ENCODE assay signal across 9 cellular contexts in the genomic region with DNA sequence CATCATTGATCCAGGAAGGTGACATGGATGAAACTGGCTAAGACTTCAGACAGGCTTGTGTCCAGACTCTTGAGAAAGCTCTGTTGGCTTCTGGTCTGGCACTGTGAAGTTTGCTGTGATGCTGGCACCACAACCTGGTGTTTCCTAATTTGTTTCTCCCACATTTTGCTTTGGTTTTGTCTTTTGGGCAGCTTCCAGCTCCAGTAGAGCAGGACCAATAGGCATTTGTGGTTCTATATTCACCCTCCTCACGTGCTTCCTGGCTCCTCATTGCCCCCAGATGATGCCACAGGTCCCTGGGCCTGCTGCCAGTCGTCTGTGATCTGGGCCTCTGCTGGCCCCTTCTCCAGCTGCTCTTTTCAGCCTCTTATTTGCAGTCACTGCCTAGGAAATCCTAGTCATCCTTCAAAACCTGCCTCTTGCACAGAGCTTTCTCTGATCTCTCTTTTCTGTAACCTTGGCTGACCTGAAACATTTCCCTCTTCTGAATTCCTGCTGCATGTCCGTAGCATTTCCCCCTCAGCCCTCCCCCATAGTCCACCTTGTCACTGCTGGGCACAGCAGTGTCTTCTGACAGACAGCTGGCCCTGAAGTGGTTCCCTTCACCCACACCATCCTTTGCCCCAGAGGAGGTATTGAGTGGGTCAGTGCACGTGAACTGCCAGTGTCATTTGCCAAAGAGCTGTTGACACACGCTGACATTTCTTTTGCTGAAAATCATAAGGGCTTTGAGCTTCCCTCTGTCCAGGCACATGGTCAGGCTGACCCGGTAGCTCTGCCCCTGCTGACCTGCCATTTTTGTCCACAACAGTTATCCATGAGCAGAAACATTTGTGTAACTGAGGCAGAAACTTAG.
DNase-seq lines count a peak whose midpoint lies in the region; ATAC-seq and TF ChIP-seq lines count a peak whose summit lies in the region.
"Had no signal": no experiment of that assay in that cellular context is flagged by ENCODE, and none has a peak within 500 bp of the region (broad histone marks: within the 10 kb centered on the region; RNA-seq: fewer than 3 reads in every experiment).

No MANE protein-coding gene starts in this region.

- ATAC-seq in SK-N-SH treated with all-trans-retinoic acid at 6 μM for 48 hours, result peak; percentile 65
- ATAC-seq in heart left ventricle, result peak; percentile 12 to 61 (median 54)
- ATAC-seq in GM18861 (IDR thresholded peaks at IDR 0.05; ENCODE audit: unreplicated experiment), result no peak
- ATAC-seq in GM21576 (IDR thresholded peaks at IDR 0.05; ENCODE audit: unreplicated experiment), result no peak

- TF ChIP-seq CTCF in heart left ventricle (IDR thresholded peaks at IDR 0.05), result no peak
- TF ChIP-seq CTCF in stomach (IDR thresholded peaks at IDR 0.05), result no peak

- H3K9me3 ChIP-seq in heart left ventricle (no peaks in the 10 kb centered on the region), stomach (no peaks in the 10 kb centered on the region)

- DNase-seq in DMS53 (lab: John Stamatoyannopoulos, UW), result peak; percentile 54
- no peak for DNase-seq in DMS53 treated with DMSO at 0.1 percent for 48 hours (lab: John Stamatoyannopoulos, UW; ENCODE audit: unreplicated experiment)
- peak in 3 of 5 donors; percentile 56 to 73 (median 61) for DNase-seq in heart left ventricle
- DNase-seq in stomach, result no peak
- no peak for DNase-seq in GM19240 (ENCODE audit: insufficient read length, low spot score)

- TF ChIP-seq EP300 in stomach (IDR thresholded peaks at IDR 0.05), result no peak

- H3K4me1 ChIP-seq in heart left ventricle, result peaks cover 0 to 79% (median 51%) of the 10 kb centered on the region in 12 donors
- peaks cover 10 to 74% (median 39%) of the 10 kb centered on the region in 4 donors for H3K4me1 ChIP-seq in stomach

- WGBS in heart left ventricle, 4 donors, result 25 to 37% (median 27%) methylated on average over 6 of the region's 6 CpGs
- WGBS in stomach, 5 donors, result 32 to 58% (median 45%) methylated on average over 6 of the region's 6 CpGs

- H3K4me3 ChIP-seq in heart left ventricle, result no peak overlapping the region
- no peak overlapping the region for H3K4me3 ChIP-seq in stomach

- intact Hi-C loops in heart left ventricle (cut with DNase I) (loop anchor here in 8 of 10 donors (2.0 to 10.0 kb wide), 7 partner anchors 46 to 178 kb away; a partner anchor contains a TSS), stomach (cut with DNase I; ENCODE audit: low total_unique reads) (loop anchor here (10.0 kb wide), 1 partner anchor 68 kb away; no protein-coding TSS in a partner anchor)

- no peak for TF ChIP-seq POLR2A in heart left ventricle (IDR thresholded peaks at IDR 0.05)
- TF ChIP-seq POLR2A in stomach (IDR thresholded peaks at IDR 0.05), result no peak

- H3K27ac ChIP-seq in heart left ventricle (peak overlapping the region in 11 of 12 donors; percentile 10 to 79 (median 54)), stomach (peak overlapping the region in 3 of 5 donors; percentile 1 to 62 (median 52))
- H3K27ac ChIP-seq: 22Rv1 had no signal

- H3K27me3 ChIP-seq in heart left ventricle (no peaks in the 10 kb centered on the region), stomach (no peaks in the 10 kb centered on the region)

- H3K36me3 ChIP-seq in heart left ventricle (peaks cover 0 to 80% (median 49%) of the 10 kb centered on the region in 9 donors), stomach (peaks cover 26 to 69% (median 58%) of the 10 kb centered on the region in 4 donors)

TF ChIP-seq in SK-N-SH treated with all-trans-retinoic acid at 6 μM for 48 hours, 23 proteins besides CTCF, POLR2A, EP300 and RAD21:
- TF ChIP-seq, protein P1, sequence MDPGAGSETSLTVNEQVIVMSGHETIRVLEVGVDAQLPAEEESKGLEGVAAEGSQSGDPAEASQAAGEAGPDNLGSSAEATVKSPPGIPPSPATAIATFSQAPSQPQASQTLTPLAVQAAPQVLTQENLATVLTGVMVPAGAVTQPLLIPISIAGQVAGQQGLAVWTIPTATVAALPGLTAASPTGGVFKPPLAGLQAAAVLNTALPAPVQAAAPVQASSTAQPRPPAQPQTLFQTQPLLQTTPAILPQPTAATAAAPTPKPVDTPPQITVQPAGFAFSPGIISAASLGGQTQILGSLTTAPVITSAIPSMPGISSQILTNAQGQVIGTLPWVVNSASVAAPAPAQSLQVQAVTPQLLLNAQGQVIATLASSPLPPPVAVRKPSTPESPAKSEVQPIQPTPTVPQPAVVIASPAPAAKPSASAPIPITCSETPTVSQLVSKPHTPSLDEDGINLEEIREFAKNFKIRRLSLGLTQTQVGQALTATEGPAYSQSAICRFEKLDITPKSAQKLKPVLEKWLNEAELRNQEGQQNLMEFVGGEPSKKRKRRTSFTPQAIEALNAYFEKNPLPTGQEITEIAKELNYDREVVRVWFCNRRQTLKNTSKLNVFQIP (CRISPR knock-in tag; IDR thresholded peaks at IDR 0.05; ENCODE audit: borderline replicate concordance, low read depth), result no peak
- peak; percentile 92 for TF ChIP-seq ZFP3 (CRISPR knock-in tag; IDR thresholded peaks at IDR 0.05)

Comparison
In these comparisons a context has a peak if more than half of its experiments do, and no peak if none do; other contexts are left out.
1. DNase-seq: peak in DMS53 (single experiment) and heart left ventricle (3 of 5); none in DMS53 treated with DMSO at 0.1 percent for 48 hours (single experiment), stomach (single experiment) and GM19240 (single experiment).
2. ATAC-seq: peak in SK-N-SH treated with all-trans-retinoic acid at 6 μM for 48 hours (single experiment) and heart left ventricle (4 of 4); none in GM18861 (single experiment) and GM21576 (single experiment).